Comparison of ENCODE assay signal across 15 cellular contexts in the genomic region with DNA sequence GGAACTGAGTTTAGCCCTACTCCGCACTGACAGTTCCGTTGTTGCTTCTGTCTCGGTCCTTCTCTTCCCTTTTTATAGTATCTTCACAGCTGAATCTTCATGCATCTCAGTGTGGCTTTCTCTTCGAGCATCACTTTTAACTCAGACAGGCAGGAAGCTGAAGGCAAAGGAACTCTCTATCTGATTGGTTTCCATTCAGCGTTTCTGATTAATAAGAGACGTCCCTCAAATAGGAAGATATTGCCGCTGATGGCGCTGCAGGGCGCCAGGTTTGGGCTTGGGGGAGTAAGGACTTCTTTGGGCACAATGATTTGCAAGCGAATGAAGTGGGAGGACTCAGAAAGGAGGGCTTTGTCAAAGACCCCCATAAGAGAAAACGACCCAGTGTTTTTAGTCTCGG. TPM values are rescaled to one million over a fixed set of nuclear protein-coding genes. Genes with fewer than 3 reads are reported as not detected.
DNase-seq lines count a peak whose midpoint lies in the region; ATAC-seq, FAIRE-seq and TF ChIP-seq lines count a peak whose summit lies in the region.
"Had no signal": no experiment of that assay in that cellular context is flagged by ENCODE, and none has a peak within 500 bp of the region (broad histone marks: within the 10 kb centered on the region; RNA-seq: fewer than 3 reads in every experiment).

A gene with protein sequence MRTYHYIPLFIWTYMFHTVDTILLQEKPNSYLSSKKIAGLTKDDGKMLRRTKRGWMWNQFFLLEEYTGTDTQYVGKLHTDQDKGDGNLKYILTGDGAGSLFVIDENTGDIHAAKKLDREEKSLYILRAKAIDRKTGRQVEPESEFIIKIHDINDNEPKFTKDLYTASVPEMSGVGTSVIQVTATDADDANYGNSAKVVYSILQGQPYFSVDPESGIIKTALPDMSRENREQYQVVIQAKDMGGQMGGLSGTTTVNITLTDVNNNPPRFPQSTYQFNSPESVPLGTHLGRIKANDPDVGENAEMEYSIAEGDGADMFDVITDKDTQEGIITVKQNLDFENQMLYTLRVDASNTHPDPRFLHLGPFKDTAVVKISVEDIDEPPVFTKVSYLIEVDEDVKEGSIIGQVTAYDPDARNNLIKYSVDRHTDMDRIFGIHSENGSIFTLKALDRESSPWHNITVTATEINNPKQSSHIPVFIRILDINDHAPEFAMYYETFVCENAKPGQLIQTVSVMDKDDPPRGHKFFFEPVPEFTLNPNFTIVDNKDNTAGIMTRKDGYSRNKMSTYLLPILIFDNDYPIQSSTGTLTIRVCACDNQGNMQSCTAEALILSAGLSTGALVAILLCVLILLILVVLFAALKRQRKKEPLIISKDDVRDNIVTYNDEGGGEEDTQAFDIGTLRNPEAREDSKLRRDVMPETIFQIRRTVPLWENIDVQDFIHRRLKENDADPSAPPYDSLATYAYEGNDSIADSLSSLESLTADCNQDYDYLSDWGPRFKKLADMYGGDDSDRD (minus strand): TSS at position 111 of the 400 bp plus-strand sequence. CDS start 50,253 bp downstream, outside the sequence.

- H3K9me1 ChIP-seq in keratinocyte (ENCODE audit: control insufficient read depth, extremely low read depth, insufficient read depth, low read length) = no peaks in the 10 kb centered on the region

- H3K4me1 Mint-ChIP-seq in effector memory CD8-positive, alpha-beta T cell (ENCODE audit: low read depth in 2 of 2) = no peaks in the 10 kb centered on the region

- peak within 1 kb of the TSS; percentile 78 for H2AFZ ChIP-seq in keratinocyte (ENCODE audit: control insufficient read depth, low read length)

- dilution Hi-C loops in keratinocyte (cut with MboI; ENCODE audit: extremely low pct_ligation_motif_present, low sequenced_read_pairs) = no loop called here

- no peaks in the 10 kb centered on the region for H3K4me1 ChIP-seq in keratinocyte (ENCODE audit: control insufficient read depth, extremely low read depth, insufficient read depth, low read length)

- no peaks in the 10 kb centered on the region for H3K36me3 ChIP-seq in keratinocyte (ENCODE audit: control insufficient read depth in 2 of 2, extremely low read depth in 1 of 2, insufficient read depth in 2 of 2, low read length in 2 of 2)

- no peak within 1 kb of the TSS for H3K4me3 ChIP-seq in keratinocyte (ENCODE audit: control insufficient read depth in 2 of 3, extremely low read depth in 1 of 3, insufficient read depth in 2 of 3, low read depth in 1 of 3, low read length in 3 of 3)
- peak within 1 kb of the TSS; percentile 38 for H3K4me3 ChIP-seq in retinal pigment epithelial cell (ENCODE audit: low read length)

- H3K79me2 ChIP-seq in keratinocyte (ENCODE audit: control insufficient read depth, insufficient read depth, low read length) = no peaks in the 10 kb centered on the region

- H3K9me3 Mint-ChIP-seq in effector memory CD8-positive, alpha-beta T cell = peaks cover 7 to 8% of the 10 kb centered on the region in 2 donors

- TF ChIP-seq CTCF in keratinocyte (optimal IDR thresholded peaks at IDR 0.05 in 1 of 3, IDR thresholded peaks at IDR 0.05 in 1 of 3, conservative IDR thresholded peaks at IDR 0.05 in 1 of 3; ENCODE audit: extremely low read depth in 1 of 3, insufficient read depth in 2 of 3, low read length in 3 of 3) (no peak), retinal pigment epithelial cell (conservative IDR thresholded peaks at IDR 0.05; ENCODE audit: low read depth, low read length) (peak; percentile 28)

- no peak for ATAC-seq in HG03571 (IDR thresholded peaks at IDR 0.05; ENCODE audit: unreplicated experiment)
- ATAC-seq in effector memory CD8-positive, alpha-beta T cell (replicated peaks) = no peak
- ATAC-seq: PC-3, right cardiac atrium had no signal

- peak within 1 kb of the TSS; percentile 8 for H3K27ac ChIP-seq in caudate nucleus (ENCODE audit: low read depth, low read length)
- H3K27ac ChIP-seq in keratinocyte (ENCODE audit: control insufficient read depth, insufficient read depth, low read length) = no peak within 1 kb of the TSS

- no peak within 1 kb of the TSS for H3K4me2 ChIP-seq in keratinocyte (ENCODE audit: control insufficient read depth, extremely low read depth, insufficient read depth, low read depth, low read length)

- no peaks in the 10 kb centered on the region for H3K27me3 ChIP-seq in keratinocyte (ENCODE audit: control insufficient read depth, extremely low read depth, insufficient read depth, low read length)

- H4K20me1 ChIP-seq in keratinocyte (ENCODE audit: control insufficient read depth, extremely low read depth, insufficient read depth, low read length) = no peaks in the 10 kb centered on the region

- no peak for FAIRE-seq in keratinocyte (lab: Jason Lieb, UNC)
- FAIRE-seq: endothelial cell of umbilical vein, H54 had no signal

- no peaks in the 10 kb centered on the region for H3K27me3 Mint-ChIP-seq in effector memory CD8-positive, alpha-beta T cell

- DNase-seq in NCI-H146 (lab: John Stamatoyannopoulos, UW) = peak; percentile 63
- DNase-seq in caudate nucleus (lab: John Stamatoyannopoulos, UW) = peak in 40 of 61 donors; percentile 0 to 84 (median 22)
- no peak for DNase-seq in keratinocyte (ENCODE audit: low read depth, low spot score)
- no peak for DNase-seq in retinal pigment epithelial cell (ENCODE audit: low read depth)
- DNase-seq in activated CD4-positive, CD25-positive, alpha-beta regulatory T cell treated with anti-CD3 and anti-CD28 coated beads, Interleukin-2, amount 50 U/mL, for 72 hours = no peak
- DNase-seq in amniotic stem cell (lab: John Stamatoyannopoulos, UW) = no peak
- no peak for DNase-seq in effector memory CD8-positive, alpha-beta T cell
- DNase-seq: activated T-cell treated with anti-CD3 and anti-CD28 coated beads, Interleukin-2, amount 50 U/mL, for 48 hours; GDM1; MM.1S; PC-3; right cardiac atrium had no signal

- no peak within 1 kb of the TSS for H3K9ac ChIP-seq in keratinocyte (ENCODE audit: control insufficient read depth, extremely low read depth, insufficient read depth, low read length)

- no peaks in the 10 kb centered on the region for H3K9me3 ChIP-seq in keratinocyte (ENCODE audit: control insufficient read depth, low read depth, low read length)

- no peak within 1 kb of the TSS for H3K4me3 Mint-ChIP-seq in effector memory CD8-positive, alpha-beta T cell

- H3K27ac Mint-ChIP-seq in effector memory CD8-positive, alpha-beta T cell = no peak within 1 kb of the TSS

- no peaks in the 10 kb centered on the region for H3K36me3 Mint-ChIP-seq in effector memory CD8-positive, alpha-beta T cell (ENCODE audit: insufficient read depth)

RNA-seq across cellular contexts. Expression of the gene that starts here (rescaled TPM):
- not detected in 3 replicates for polyA plus RNA-seq in keratinocyte
- polyA plus RNA-seq in keratinocyte (2011; ENCODE audit: low read depth) = not detected
- polyA plus RNA-seq in keratinocyte (2011; cell fraction: cytosol; rRNA removed) = not detected in 2 replicates
- not detected in 2 replicates for polyA plus RNA-seq in keratinocyte (2011; cell fraction: nucleus; rRNA removed)
- not detected in 2 replicates for polyA plus RNA-seq in keratinocyte (2012; ENCODE audit: low replicate concordance)
- polyA minus RNA-seq in keratinocyte = not detected in 3 replicates
- polyA minus RNA-seq in keratinocyte (2011; cell fraction: cytosol; rRNA and poly(A)+ RNA removed) = not detected
- polyA minus RNA-seq in keratinocyte (2011; cell fraction: nucleus; rRNA and poly(A)+ RNA removed) = not detected in 2 replicates
- polyA plus RNA-seq: endothelial cell of umbilical vein, right cardiac atrium had no signal

Comparison
In these comparisons a context has a peak if more than half of its experiments do, and no peak if none do; other contexts are left out.
1. DNase-seq: peak in NCI-H146 (single experiment) and caudate nucleus (40 of 61); none in keratinocyte (single experiment), retinal pigment epithelial cell (single experiment), activated CD4-positive, CD25-positive, alpha-beta regulatory T cell treated with anti-CD3 and anti-CD28 coated beads, Interleukin-2, amount 50 U/mL, for 72 hours (single experiment), amniotic stem cell (single experiment) and effector memory CD8-positive, alpha-beta T cell (0 of 3).